Comparison of ENCODE assay signal across 17 cellular contexts in the genomic region with DNA sequence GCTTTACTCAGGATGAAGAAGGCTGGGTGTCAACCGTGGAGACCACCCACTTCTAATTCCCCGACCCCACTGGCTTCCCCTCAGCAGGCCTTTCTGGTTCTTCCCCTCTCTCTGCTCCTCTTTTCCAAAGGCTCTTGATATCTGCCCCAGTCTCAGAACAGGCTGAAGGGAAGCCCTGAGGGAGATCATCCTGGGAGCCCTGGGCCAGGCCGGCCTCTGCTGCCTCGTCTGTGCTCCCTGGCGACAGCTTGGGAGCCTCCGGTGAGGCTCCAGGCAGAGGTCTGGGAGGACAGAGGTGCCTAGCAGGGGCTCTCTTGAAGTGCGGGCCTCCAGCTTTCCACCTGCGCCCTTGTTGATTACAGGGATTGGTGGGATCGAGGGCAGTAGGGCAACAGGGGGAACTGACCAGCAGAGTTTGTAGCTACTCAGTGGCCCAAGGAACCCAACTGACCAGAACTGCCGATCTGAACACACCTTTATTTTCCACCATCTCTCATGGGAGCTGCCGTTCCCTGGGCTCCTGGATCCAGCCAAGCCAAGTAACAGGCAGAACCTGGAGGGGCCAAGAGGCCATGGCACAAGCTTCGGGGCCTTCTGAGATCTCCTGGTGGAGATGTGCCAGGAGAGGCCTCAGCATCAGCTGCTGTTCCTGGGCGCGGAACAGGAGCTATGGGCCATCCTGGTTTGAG.
"Had no signal": no experiment of that assay in that cellular context is flagged by ENCODE, and none has a peak within 500 bp of the region (broad histone marks: within the 10 kb centered on the region; RNA-seq: fewer than 3 reads in every experiment).

No MANE protein-coding gene starts in this region.

- H3K27me3 ChIP-seq: adrenal gland, cardiac muscle cell, transverse colon had no signal

- H3K27ac ChIP-seq: adrenal gland, cardiac muscle cell, parathyroid adenoma, transverse colon had no signal

- H3K4me1 ChIP-seq: adrenal gland, parathyroid adenoma, transverse colon had no signal

- H3K9ac ChIP-seq: parathyroid adenoma had no signal

- H3K4me3 ChIP-seq: adrenal gland, cardiac muscle cell, lung, transverse colon had no signal

- DNase-seq: activated CD4-positive, CD25-positive, alpha-beta regulatory T cell treated with anti-CD3 and anti-CD28 coated beads, Interleukin-2, amount 50 U/mL, for 72 hours; activated CD8-positive, alpha-beta memory T cell treated with anti-CD3 and anti-CD28 coated beads, Interleukin-2, amount 10 ng/mL, durations not matched to agents 7 days and 5 days; activated T-cell treated with anti-CD3 and anti-CD28 coated beads, Interleukin-2, amount 50 U/mL, for 24 hours; effector CD4-positive, alpha-beta T cell; foreskin fibroblast; kidney glomerular epithelial cell; midbrain; stimulated activated CD4-positive, alpha-beta T cell treated with anti-CD3 and anti-CD28 coated beads, Interleukin-2, amount 100 ng/mL, for 48 hours; stimulated activated naive B cell treated with anti-CD40 and anti-IgM and Interleukin-4, amounts not matched to agents 10 μg/mL and 1 μg/mL and 100 μg/mL, for 72 hours; T1000; transverse colon had no signal

- FAIRE-seq: colon, endothelial cell of umbilical vein had no signal

- H3K9me3 ChIP-seq: adrenal gland, transverse colon had no signal

- H3K36me3 ChIP-seq: adrenal gland, cardiac muscle cell, transverse colon had no signal
